ENCODE assay signal across 32 cellular contexts in the genomic region with DNA sequence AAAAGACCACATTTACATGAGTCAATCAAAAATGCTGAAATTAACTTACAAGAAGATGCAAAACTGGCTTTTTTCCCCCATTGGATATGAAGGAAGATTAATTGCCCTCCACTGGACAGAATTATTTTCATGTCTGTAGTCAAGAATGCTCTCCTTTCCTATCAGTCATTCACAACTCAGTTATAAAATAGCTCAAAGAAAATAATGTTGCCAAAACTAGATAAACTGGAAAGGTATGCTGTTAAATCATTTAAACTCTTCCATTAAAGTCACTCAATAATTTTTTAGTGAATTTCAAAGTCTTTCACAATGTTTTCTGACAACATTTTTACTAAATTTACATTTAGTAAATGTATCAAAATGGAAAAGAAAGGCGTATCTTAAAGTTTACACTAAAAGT.
"Had no signal": no experiment of that assay in that cellular context is flagged by ENCODE, and none has a peak within 500 bp of the region (broad histone marks: within the 10 kb centered on the region; RNA-seq: fewer than 3 reads in every experiment).

No MANE protein-coding gene starts in this region.

- H3K4me1 ChIP-seq: adrenal gland, body of pancreas, breast epithelium had no signal

- H3K27me3 ChIP-seq: adrenal gland, body of pancreas, brain microvascular endothelial cell, breast epithelium had no signal

- DNase-seq: activated B cell treated with CpG ODN at 0.5 μM for 24 hours; activated CD4-positive, alpha-beta memory T cell treated with anti-CD3 and anti-CD28 coated beads for 36 hours; activated CD4-positive, alpha-beta T cell treated with anti-CD3 and anti-CD28 coated beads for 4 hours; activated CD4-positive, alpha-beta T cell treated with anti-CD3 and anti-CD28 coated beads, Interleukin-2, amount 10 ng/mL, durations not matched to agents 24 days and 14 days; activated CD4-positive, alpha-beta T cell treated with anti-CD3 and anti-CD28 coated beads, Interleukin-2, amount 50 U/mL, for 1 hour; activated CD4-positive, alpha-beta T cell treated with anti-CD3 and anti-CD28 coated beads, Interleukin-2, amount 50 U/mL, for 4 hours; activated CD4-positive, CD25-positive, alpha-beta regulatory T cell treated with anti-CD3 and anti-CD28 coated beads, Interleukin-2, amount 50 U/mL, for 72 hours; activated CD8-positive, alpha-beta memory T cell treated with anti-CD3 and anti-CD28 coated beads, Interleukin-2, amount 50 U/mL, for 4 hours; activated CD8-positive, alpha-beta T cell treated with anti-CD3 and anti-CD28 coated beads for 36 hours; activated effector memory CD4-positive, alpha-beta T cell treated with anti-CD3 and anti-CD28 coated beads, Interleukin-2, amount 50 U/mL, for 16 hours; activated gamma-delta T cell treated with Interleukin-2 at 50 U/mL for 16 hours; activated naive CD4-positive, alpha-beta T cell; activated naive CD4-positive, alpha-beta T cell treated with anti-CD3 and anti-CD28 coated beads for 36 hours; activated naive CD4-positive, alpha-beta T cell treated with anti-CD3 and anti-CD28 coated beads, Interleukin-2, amount 50 U/mL, for 16 hours; activated naive CD8-positive, alpha-beta T cell treated with anti-CD3 and anti-CD28 coated beads for 36 hours; activated T-cell treated with anti-CD3 and anti-CD28 coated beads for 4 hours; activated T-cell treated with anti-CD3 and anti-CD28 coated beads, Interleukin-2, amount 50 U/mL, for 1 hour; activated T-cell treated with anti-CD3 and anti-CD28 coated beads, Interleukin-2, amount 50 U/mL, for 4 hours; activated T-cell treated with anti-CD3 and anti-CD28 coated beads, Interleukin-2, amount 50 U/mL, for 72 hours; adrenal gland; amniotic stem cell; aorta; body of pancreas; brain microvascular endothelial cell; central memory CD4-positive, alpha-beta T cell; T-helper 2 cell; T-helper 9 cell had no signal

- H3K27ac ChIP-seq: adrenal gland, body of pancreas, brain microvascular endothelial cell, breast epithelium, VCaP had no signal

- ATAC-seq: activated CD8-positive, alpha-beta T cell treated with anti-CD3 and anti-CD28 coated beads for 36 hours; activated naive CD4-positive, alpha-beta T cell treated with anti-CD3 and anti-CD28 coated beads, Interleukin-2, amount 50 U/mL, for 72 hours; activated T-cell treated with anti-CD3 and anti-CD28 coated beads, Interleukin-2, amount 50 U/mL, for 4 hours; activated T-cell treated with anti-CD3 and anti-CD28 coated beads, Interleukin-2, amount 50 U/mL, for 72 hours; activated T-helper 17 cell treated with anti-CD3 and anti-CD28 coated beads, Interleukin-2, amount 50 U/mL, for 72 hours; body of pancreas had no signal

- H3K9me3 ChIP-seq: adrenal gland, body of pancreas, breast epithelium had no signal

- FAIRE-seq: astrocyte had no signal

- H3K36me3 ChIP-seq: adrenal gland, brain microvascular endothelial cell, breast epithelium had no signal

- H3K4me3 ChIP-seq: adrenal gland, body of pancreas, breast epithelium had no signal
